Comparison of ENCODE assay signal across 7 cellular contexts in genomic region chr11:68840661-68841653, GRCh38. TPM values are rescaled to one million over a fixed set of nuclear protein-coding genes. Genes with fewer than 3 reads are reported as not detected.
A peak's percentile ranks its signal among the peaks of the same experiment; 100 is the strongest.
DNase-seq lines count a peak whose midpoint lies in the region; ATAC-seq, FAIRE-seq and TF ChIP-seq lines count a peak whose summit lies in the region.

No MANE protein-coding gene starts in this region.

- H3K4me1 ChIP-seq in pancreas: peaks cover 21 to 28% (median 25%) of the 10 kb centered on the region in 3 donors

- H3K27ac ChIP-seq in pancreas: peak overlapping the region; percentile 93 to 99 (median 94)

- peak overlapping the region; percentile 86 for H3K4me3 ChIP-seq in MG63
- peak overlapping the region; percentile 49 to 79 (median 66) for H3K4me3 ChIP-seq in pancreas

- peaks cover 23% of the 10 kb centered on the region for H3K36me3 ChIP-seq in MG63
- no peaks in the 10 kb centered on the region for H3K36me3 ChIP-seq in pancreas

- CTCF ChIA-PET in GM10248 (lab: Yijun Ruan, JAX): no interaction called here

- DNase-seq in GM10248 (ENCODE audit: extremely low spot score) (peak; percentile 47), MG63 (peak; percentile 73), head of caudate nucleus (peak in 36 of 42 donors; percentile 14 to 74 (median 46)), pancreas (peak; percentile 62 to 87 (median 76)), T1000 (lab: John Stamatoyannopoulos, UW) (no peak), H4 (ENCODE audit: low spot score) (no peak)
- DNase-seq in activated effector memory CD4-positive, alpha-beta T cell treated with anti-CD3 and anti-CD28 coated beads, Interleukin-2, amount 50 U/mL, for 16 hours: peak; percentile 77

- POLR2A ChIA-PET in GM10248 (lab: Yijun Ruan, JAX): no interaction called here

- peak; percentile 23 to 32 (median 26) for ATAC-seq in pancreas

- H3K9me3 ChIP-seq in MG63 (no peaks in the 10 kb centered on the region), pancreas (no peaks in the 10 kb centered on the region)

- no peak for TF ChIP-seq CTCF in GM10248 (IDR thresholded peaks at IDR 0.05; ENCODE audit: control extremely low read depth, extremely low read depth, low read depth, missing control alignments)
- no peak for TF ChIP-seq CTCF in pancreas (IDR thresholded peaks at IDR 0.05)

- intact Hi-C loops in head of caudate nucleus (cut with DNase I) (no loop called here), pancreas (cut with DNase I) (no loop called here)

- FAIRE-seq in pancreas (lab: Jason Lieb, UNC): no peak

- WGBS in pancreas, 2 donors: 0 to 1% methylated on average over 65 to 90 of the region's 90 CpGs

- H3K27me3 ChIP-seq in MG63 (no peaks in the 10 kb centered on the region), pancreas (no peaks in the 10 kb centered on the region)

RNA-seq across cellular contexts. Expression of gene CPT1A, which starts 0.8 kb away (rescaled TPM):
- 43.6 and 59.5 TPM in 2 replicates for total RNA-seq in MG63 (2014; rRNA removed; shearing (Covaris generic); ENCODE audit: low replicate concordance)
- total RNA-seq in pancreas: 10 to 100 TPM; 16.9 to 33.7 (median 22.7) TPM
- polyA plus RNA-seq in pancreas: 10 to 100 TPM in 1 of 2 donors, 1 to 10 TPM in 1; 9.5 to 15.6 TPM
- total RNA-seq in H4 (2014; rRNA removed; shearing (Covaris generic)): 21.3 and 21.8 TPM in 2 replicates

Comparison
In these comparisons a context has a peak if more than half of its experiments do, and no peak if none do; other contexts are left out.
1. DNase-seq: peak in GM10248 (single experiment), MG63 (single experiment), activated effector memory CD4-positive, alpha-beta T cell treated with anti-CD3 and anti-CD28 coated beads, Interleukin-2, amount 50 U/mL, for 16 hours (single experiment), head of caudate nucleus (36 of 42) and pancreas (6 of 6); none in T1000 (single experiment) and H4 (single experiment).